8 cellular contexts compared by ENCODE assay signal in genomic region chr6:28355743-28356665, GRCh38. TPM values are rescaled to one million over a fixed set of nuclear protein-coding genes. Genes with fewer than 3 reads are reported as not detected.
DNase-seq lines count a peak whose midpoint lies in the region; ATAC-seq and TF ChIP-seq lines count a peak whose summit lies in the region.

No MANE protein-coding gene starts in this region.

- peaks cover 16% of the 10 kb centered on the region for H3K4me1 Mint-ChIP-seq in activated CD4-positive, alpha-beta T cell treated with anti-CD3 and anti-CD28 coated beads, Interleukin-2, amount 10 ng/mL, durations not matched to agents 24 days and 14 days
- H3K4me1 Mint-ChIP-seq in dendritic cell treated with granulocyte-macrophage colony-stimulating factor and Interleukin-4, amounts not matched to agents 40 ng/mL and 50 ng/mL, for 4 days (ENCODE audit: low read depth), result peaks cover 62% of the 10 kb centered on the region

- peak overlapping the region; percentile 75 for H3K27ac ChIP-seq in 22Rv1
- H3K27ac ChIP-seq in layer of hippocampus (ENCODE audit: low read depth, low read length), result peak overlapping the region; percentile 59

- H3K9me3 Mint-ChIP-seq in activated CD4-positive, alpha-beta T cell treated with anti-CD3 and anti-CD28 coated beads, Interleukin-2, amount 10 ng/mL, durations not matched to agents 24 days and 14 days, result no peaks in the 10 kb centered on the region
- H3K9me3 Mint-ChIP-seq in dendritic cell treated with granulocyte-macrophage colony-stimulating factor and Interleukin-4, amounts not matched to agents 40 ng/mL and 50 ng/mL, for 4 days, result no peaks in the 10 kb centered on the region

- peak; percentile 80 for TF ChIP-seq CTCF in 22Rv1 (IDR thresholded peaks at IDR 0.05)

- DNase-seq in NCI-H510A treated with DMSO at 0.1 percent for 48 hours (lab: John Stamatoyannopoulos, UW), result peak; percentile 90
- peak; percentile 91 for DNase-seq in activated CD4-positive, alpha-beta T cell treated with anti-CD3 and anti-CD28 coated beads, Interleukin-2, amount 10 ng/mL, durations not matched to agents 24 days and 14 days
- DNase-seq in stimulated activated CD4-positive, alpha-beta T cell treated with anti-CD3 and anti-CD28 coated beads, Interleukin-1b, Interleukin-23, amount 100 ng/mL, for 1 hour (ENCODE audit: low read depth in 2 of 2), result peak; percentile 23 to 32

- peak overlapping the region; percentile 93 for H3K4me3 Mint-ChIP-seq in activated CD4-positive, alpha-beta T cell treated with anti-CD3 and anti-CD28 coated beads, Interleukin-2, amount 10 ng/mL, durations not matched to agents 24 days and 14 days
- peak overlapping the region; percentile 82 for H3K4me3 Mint-ChIP-seq in dendritic cell treated with granulocyte-macrophage colony-stimulating factor and Interleukin-4, amounts not matched to agents 40 ng/mL and 50 ng/mL, for 4 days

- intact Hi-C loops in activated CD4-positive, alpha-beta T cell treated with anti-CD3 and anti-CD28 coated beads, Interleukin-2, amount 10 ng/mL, durations not matched to agents 24 days and 14 days (cut with micrococcal nuclease), result loop anchor here (1.0 to 10.0 kb wide), 2 partner anchors 222 to 451 kb away; no protein-coding TSS in a partner anchor
- intact Hi-C loops in dendritic cell treated with granulocyte-macrophage colony-stimulating factor and Interleukin-4, amounts not matched to agents 40 ng/mL and 50 ng/mL, for 4 days (cut with micrococcal nuclease), result loop anchor here (1.0 to 10.0 kb wide), 3 partner anchors 222 to 451 kb away; partner anchors contain the start of gene ZNF165

- peak overlapping the region; percentile 79 for H3K27ac Mint-ChIP-seq in activated CD4-positive, alpha-beta T cell treated with anti-CD3 and anti-CD28 coated beads, Interleukin-2, amount 10 ng/mL, durations not matched to agents 24 days and 14 days
- peak overlapping the region; percentile 87 for H3K27ac Mint-ChIP-seq in dendritic cell treated with granulocyte-macrophage colony-stimulating factor and Interleukin-4, amounts not matched to agents 40 ng/mL and 50 ng/mL, for 4 days

- peaks cover 4% of the 10 kb centered on the region for H3K36me3 Mint-ChIP-seq in activated CD4-positive, alpha-beta T cell treated with anti-CD3 and anti-CD28 coated beads, Interleukin-2, amount 10 ng/mL, durations not matched to agents 24 days and 14 days (ENCODE audit: low read depth)
- H3K36me3 Mint-ChIP-seq in dendritic cell treated with granulocyte-macrophage colony-stimulating factor and Interleukin-4, amounts not matched to agents 40 ng/mL and 50 ng/mL, for 4 days (ENCODE audit: low read depth), result peaks cover 19% of the 10 kb centered on the region

- H3K27me3 ChIP-seq in layer of hippocampus (ENCODE audit: control insufficient read depth, insufficient read depth, low read length), result no peaks in the 10 kb centered on the region

- H3K27me3 Mint-ChIP-seq in activated CD4-positive, alpha-beta T cell treated with anti-CD3 and anti-CD28 coated beads, Interleukin-2, amount 10 ng/mL, durations not matched to agents 24 days and 14 days, result no peaks in the 10 kb centered on the region
- no peaks in the 10 kb centered on the region for H3K27me3 Mint-ChIP-seq in dendritic cell treated with granulocyte-macrophage colony-stimulating factor and Interleukin-4, amounts not matched to agents 40 ng/mL and 50 ng/mL, for 4 days

- peak; percentile 80 for ATAC-seq in GM18498 (IDR thresholded peaks at IDR 0.05; ENCODE audit: unreplicated experiment)
- peak; percentile 77 for ATAC-seq in HG03432 (IDR thresholded peaks at IDR 0.05; ENCODE audit: unreplicated experiment)

RNA-seq across cellular contexts. Expression of gene ZKSCAN3, which starts 6.3 kb away (rescaled TPM):
- total RNA-seq in activated CD4-positive, alpha-beta T cell treated with anti-CD3 and anti-CD28 coated beads, Interleukin-2, amount 10 ng/mL, durations not matched to agents 24 days and 14 days, result 2.7 and 2.9 TPM in 2 replicates

RNA-seq across cellular contexts. Expression of gene ZSCAN31, which starts 20.1 kb away (rescaled TPM):
- total RNA-seq in activated CD4-positive, alpha-beta T cell treated with anti-CD3 and anti-CD28 coated beads, Interleukin-2, amount 10 ng/mL, durations not matched to agents 24 days and 14 days, result 0.54 and 0.79 TPM in 2 replicates

RNA-seq across cellular contexts. Expression of gene ZSCAN12, which starts 43.5 kb away (rescaled TPM):
- 5.8 and 5.9 TPM in 2 replicates for total RNA-seq in activated CD4-positive, alpha-beta T cell treated with anti-CD3 and anti-CD28 coated beads, Interleukin-2, amount 10 ng/mL, durations not matched to agents 24 days and 14 days

Comparison
In these comparisons a context has a peak if more than half of its experiments do, and no peak if none do; other contexts are left out.
1. Peak in every context shown above with its lines: DNase-seq, ATAC-seq and H3K27ac ChIP-seq.
2. DNase-seq: peak in every context shown above with its lines; median percentile 91 in activated CD4-positive, alpha-beta T cell treated with anti-CD3 and anti-CD28 coated beads, Interleukin-2, amount 10 ng/mL, durations not matched to agents 24 days and 14 days; 90 in NCI-H510A treated with DMSO at 0.1 percent for 48 hours; 28 in stimulated activated CD4-positive, alpha-beta T cell treated with anti-CD3 and anti-CD28 coated beads, Interleukin-1b, Interleukin-23, amount 100 ng/mL, for 1 hour.